Comparison of ENCODE assay signal across 8 cellular contexts in the genomic region with DNA sequence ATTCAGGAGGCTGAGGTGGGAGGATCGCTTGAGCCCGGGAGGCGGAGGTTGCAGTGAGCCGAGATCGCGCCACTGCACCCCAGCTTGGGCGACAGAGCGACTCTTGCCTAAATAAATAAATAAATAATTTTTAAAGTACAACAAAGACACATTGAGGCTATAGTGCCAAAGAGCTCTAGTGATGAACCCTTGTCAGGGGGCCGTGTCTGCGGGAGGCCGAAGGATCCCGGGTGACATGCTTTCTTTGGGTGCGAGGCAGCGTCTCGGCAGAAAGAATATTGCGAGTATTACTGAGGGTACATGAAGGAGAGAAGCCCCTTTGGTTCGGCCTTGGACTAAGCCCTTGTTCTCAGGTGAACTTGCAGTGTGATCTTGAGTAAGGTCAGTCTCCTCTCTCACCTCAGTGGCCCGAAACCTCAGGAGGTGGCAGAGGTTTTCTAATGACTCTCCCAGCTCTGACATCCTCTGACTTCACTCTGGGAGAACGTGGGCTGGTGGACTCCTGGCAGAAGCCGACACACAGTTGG. TPM values are rescaled to one million over a fixed set of nuclear protein-coding genes. Genes with fewer than 3 reads are reported as not detected.
DNase-seq lines count a peak whose midpoint lies in the region; ATAC-seq, FAIRE-seq and TF ChIP-seq lines count a peak whose summit lies in the region.

No MANE protein-coding gene starts in this region.

- H3K27ac ChIP-seq in kidney (ENCODE audit: low read depth in 2 of 2, low read length in 2 of 2) (no peak overlapping the region), subcutaneous abdominal adipose tissue (ENCODE audit: low read depth, low read length) (no peak overlapping the region)

- H3K9ac ChIP-seq in kidney (ENCODE audit: low read length in 2 of 2) (peak overlapping the region in 1 of 2 donors; percentile 49), subcutaneous abdominal adipose tissue (ENCODE audit: low read length in 5 of 5) (peak overlapping the region in 1 of 5 donors; percentile 25)

- intact Hi-C loops in kidney (cut with DNase I) = no loop called here

- H3K4me1 Mint-ChIP-seq in T-helper 1 cell treated with Interleukin-12 subunit alpha and Interleukin-12 subunit beta and Interleukin-4 antibody, amounts not matched to agents 30 μg/mL and 1 μg/mL, for 36 hours (ENCODE audit: low read depth) = peaks cover 15% of the 10 kb centered on the region
- peaks cover 39% of the 10 kb centered on the region for H3K4me1 Mint-ChIP-seq in activated naive CD8-positive, alpha-beta T cell treated with anti-CD3 and anti-CD28 coated beads, Interleukin-2, amount 50 U/mL, for 24 hours

- H3K9me3 ChIP-seq in kidney (ENCODE audit: control insufficient read depth in 1 of 2, low read length in 2 of 2) (no peaks in the 10 kb centered on the region), subcutaneous abdominal adipose tissue (ENCODE audit: control insufficient read depth in 5 of 5, low read length in 5 of 5) (no peaks in the 10 kb centered on the region)

- H3K27me3 ChIP-seq in subcutaneous abdominal adipose tissue (ENCODE audit: control insufficient read depth in 5 of 5, insufficient read depth in 4 of 5, low read length in 5 of 5) = no peaks in the 10 kb centered on the region

- H3K4me1 ChIP-seq in kidney (ENCODE audit: control insufficient read depth in 1 of 2, insufficient read depth in 1 of 2, low read depth in 1 of 2, low read length in 2 of 2) = peaks cover 0 to 3% of the 10 kb centered on the region in 2 donors
- peaks cover 0 to 29% (median 25%) of the 10 kb centered on the region in 5 donors for H3K4me1 ChIP-seq in subcutaneous abdominal adipose tissue (ENCODE audit: control insufficient read depth in 5 of 5, insufficient read depth in 5 of 5, low read length in 5 of 5)

- H3K4me3 Mint-ChIP-seq in T-helper 1 cell treated with Interleukin-12 subunit alpha and Interleukin-12 subunit beta and Interleukin-4 antibody, amounts not matched to agents 30 μg/mL and 1 μg/mL, for 36 hours = peak overlapping the region; percentile 77
- H3K4me3 Mint-ChIP-seq in activated naive CD8-positive, alpha-beta T cell treated with anti-CD3 and anti-CD28 coated beads, Interleukin-2, amount 50 U/mL, for 24 hours = peak overlapping the region; percentile 84

- H3K36me3 ChIP-seq in kidney (ENCODE audit: control insufficient read depth in 1 of 2, insufficient read depth in 2 of 2, low read length in 2 of 2) (no peaks in the 10 kb centered on the region), subcutaneous abdominal adipose tissue (ENCODE audit: control insufficient read depth in 5 of 5, insufficient read depth in 5 of 5, low read length in 5 of 5) (no peaks in the 10 kb centered on the region)

- H3K36me3 Mint-ChIP-seq in T-helper 1 cell treated with Interleukin-12 subunit alpha and Interleukin-12 subunit beta and Interleukin-4 antibody, amounts not matched to agents 30 μg/mL and 1 μg/mL, for 36 hours (ENCODE audit: low read depth) = no peaks in the 10 kb centered on the region
- no peaks in the 10 kb centered on the region for H3K36me3 Mint-ChIP-seq in activated naive CD8-positive, alpha-beta T cell treated with anti-CD3 and anti-CD28 coated beads, Interleukin-2, amount 50 U/mL, for 24 hours (ENCODE audit: low read depth)

- H3K9me3 Mint-ChIP-seq in T-helper 1 cell treated with Interleukin-12 subunit alpha and Interleukin-12 subunit beta and Interleukin-4 antibody, amounts not matched to agents 30 μg/mL and 1 μg/mL, for 36 hours = no peaks in the 10 kb centered on the region
- H3K9me3 Mint-ChIP-seq in activated naive CD8-positive, alpha-beta T cell treated with anti-CD3 and anti-CD28 coated beads, Interleukin-2, amount 50 U/mL, for 24 hours = no peaks in the 10 kb centered on the region

- no peak for TF ChIP-seq CTCF in kidney (IDR thresholded peaks at IDR 0.05; ENCODE audit: borderline replicate concordance, extremely low read depth, insufficient read depth)

- ATAC-seq in activated naive CD8-positive, alpha-beta T cell treated with anti-CD3 and anti-CD28 coated beads, Interleukin-2, amount 50 U/mL, for 24 hours = no peak
- no peak for ATAC-seq in HG03565 (IDR thresholded peaks at IDR 0.05; ENCODE audit: unreplicated experiment)

- DNase-seq in T-helper 1 cell = no peak
- DNase-seq in activated naive CD8-positive, alpha-beta T cell treated with anti-CD3 and anti-CD28 coated beads, Interleukin-2, amount 50 U/mL, for 24 hours = no peak
- no peak for DNase-seq in kidney
- no peak for DNase-seq in NCI-H69 (lab: John Stamatoyannopoulos, UW)
- no peak for DNase-seq in OCI-M1 (lab: John Stamatoyannopoulos, UW)

- no peak for FAIRE-seq in kidney (lab: Jason Lieb, UNC)

- H3K27me3 Mint-ChIP-seq in T-helper 1 cell treated with Interleukin-12 subunit alpha and Interleukin-12 subunit beta and Interleukin-4 antibody, amounts not matched to agents 30 μg/mL and 1 μg/mL, for 36 hours (ENCODE audit: low read depth) = peaks cover 27% of the 10 kb centered on the region
- H3K27me3 Mint-ChIP-seq in activated naive CD8-positive, alpha-beta T cell treated with anti-CD3 and anti-CD28 coated beads, Interleukin-2, amount 50 U/mL, for 24 hours = no peaks in the 10 kb centered on the region

- H3K4me3 ChIP-seq in kidney (ENCODE audit: low read length in 2 of 2) = peak overlapping the region; percentile 68 to 78
- peak overlapping the region; percentile 65 to 89 (median 80) for H3K4me3 ChIP-seq in subcutaneous abdominal adipose tissue (ENCODE audit: low read depth in 1 of 5, low read length in 5 of 5)

- H3K27ac Mint-ChIP-seq in T-helper 1 cell treated with Interleukin-12 subunit alpha and Interleukin-12 subunit beta and Interleukin-4 antibody, amounts not matched to agents 30 μg/mL and 1 μg/mL, for 36 hours = no peak overlapping the region
- H3K27ac Mint-ChIP-seq in activated naive CD8-positive, alpha-beta T cell treated with anti-CD3 and anti-CD28 coated beads, Interleukin-2, amount 50 U/mL, for 24 hours = no peak overlapping the region

RNA-seq across cellular contexts. Expression of gene RECK, which starts 0.4 kb away (rescaled TPM):
- 10.4 TPM for total RNA-seq in kidney
- polyA plus RNA-seq in kidney (ENCODE audit: insufficient read depth, low read depth, low replicate concordance) = 4.5 TPM
